In the genomic region with DNA sequence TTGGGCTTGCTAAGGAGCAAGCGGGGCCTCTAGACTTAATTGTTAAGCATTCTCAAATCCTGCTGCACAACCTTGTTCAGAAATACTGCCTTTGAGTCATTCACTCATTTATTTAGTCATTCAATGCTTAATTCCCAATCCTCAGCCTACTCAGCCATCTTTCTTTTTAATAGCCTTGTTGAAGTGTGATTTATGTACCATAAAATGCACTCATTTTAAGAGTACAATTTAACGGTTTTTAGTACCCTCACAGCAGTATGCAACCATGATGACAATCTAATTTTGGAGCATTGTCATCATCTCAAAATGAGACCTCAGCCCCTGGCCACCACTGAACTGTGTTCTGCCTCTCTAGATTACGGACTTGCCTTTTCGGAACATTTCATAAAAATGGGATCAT, we compare ENCODE assay signal across 7 cellular contexts.
"Had no signal": no experiment of that assay in that cellular context is flagged by ENCODE, and none has a peak within 500 bp of the region (broad histone marks: within the 10 kb centered on the region; RNA-seq: fewer than 3 reads in every experiment).

No MANE protein-coding gene starts in this region.

- DNase-seq: IMR-90, KBM-7, KG1 had no signal

- H3K4me3 ChIP-seq: K562 had no signal

- ATAC-seq: HepG2, K562 had no signal

- H3K27ac ChIP-seq: HL-60, KMS-11 had no signal
